ENCODE assay signal across 14 cellular contexts in genomic region chrX:47179221-47179927, GRCh38. TPM values are rescaled to one million over a fixed set of nuclear protein-coding genes. Genes with fewer than 3 reads are reported as not detected.
DNase-seq lines count a peak whose midpoint lies in the region; ATAC-seq, FAIRE-seq and TF ChIP-seq lines count a peak whose summit lies in the region.
"Had no signal": no experiment of that assay in that cellular context is flagged by ENCODE, and none has a peak within 500 bp of the region (broad histone marks: within the 10 kb centered on the region; RNA-seq: fewer than 3 reads in every experiment).

No MANE protein-coding gene starts in this region.

- H3K27me3 Mint-ChIP-seq in progenitor cell of endocrine pancreas = no peaks in the 10 kb centered on the region
- H3K27me3 Mint-ChIP-seq: activated B cell treated with CpG ODN at 0.5 μM for 24 hours had no signal

- no peaks in the 10 kb centered on the region for H3K9me3 ChIP-seq in pancreas
- H3K9me3 ChIP-seq in PC-9 (ENCODE audit: insufficient read depth, low read depth) = no peaks in the 10 kb centered on the region
- no peaks in the 10 kb centered on the region for H3K9me3 ChIP-seq in tibial nerve
- H3K9me3 ChIP-seq: BE2C had no signal

- CTCF ChIA-PET in PC-9 (lab: Charles Lee) = no interaction called here

- no peaks in the 10 kb centered on the region for H4K20me1 ChIP-seq in PC-9 (ENCODE audit: insufficient read depth)

- no peak overlapping the region for H3K27ac ChIP-seq in pancreas
- no peak overlapping the region for H3K27ac ChIP-seq in PC-9
- H3K27ac ChIP-seq in tibial nerve = no peak overlapping the region

- POLR2A ChIA-PET in PC-9 (lab: Charles Lee; ENCODE audit: unreplicated experiment) = no interaction called here

- no peak overlapping the region for H3K4me2 ChIP-seq in PC-9

- no peaks in the 10 kb centered on the region for H3K79me2 ChIP-seq in PC-9 (ENCODE audit: low read depth)

- H3K4me3 Mint-ChIP-seq in progenitor cell of endocrine pancreas (ENCODE audit: low read depth) = no peak overlapping the region
- H3K4me3 Mint-ChIP-seq: activated B cell treated with CpG ODN at 0.5 μM for 24 hours, H9 had no signal

- H3K9me3 Mint-ChIP-seq in progenitor cell of endocrine pancreas (ENCODE audit: low read depth) = peaks cover 12% of the 10 kb centered on the region
- H3K9me3 Mint-ChIP-seq: activated B cell treated with CpG ODN at 0.5 μM for 24 hours had no signal

- intact Hi-C loops in Right ventricle myocardium inferior (cut with DNase I) = no loop called here
- intact Hi-C loops in pancreas (cut with DNase I) = no loop called here
- intact Hi-C loops in PC-9 (cut with micrococcal nuclease; ENCODE audit: unreplicated experiment) = no loop called here

- no peak overlapping the region for H2AFZ ChIP-seq in PC-9

- ATAC-seq in Right ventricle myocardium inferior (peak; percentile 85), pancreas (peak in 3 of 4 donors; percentile 14 to 35 (median 14)), HG03571 (IDR thresholded peaks at IDR 0.05; ENCODE audit: unreplicated experiment) (no peak)
- ATAC-seq: K562 had no signal

- DNase-seq in C1 segment of cervical spinal cord (lab: John Stamatoyannopoulos, UW) (peak in 12 of 14 donors; percentile 1 to 77 (median 41)), astrocyte of the spinal cord (ENCODE audit: low read depth, low spot score) (peak; percentile 26), Right ventricle myocardium inferior (ENCODE audit: missing footprints) (no peak), pancreas (peak in 1 of 6 donors; percentile 54), progenitor cell of endocrine pancreas (ENCODE audit: low spot score, unreplicated experiment) (no peak), PC-9 (no peak), tibial nerve (ENCODE audit: low spot score in 2 of 2) (no peak)
- DNase-seq: activated B cell treated with CpG ODN at 0.5 μM for 24 hours, BE2C, GF-D8, H9, NCI-H2107 had no signal

- H3K4me1 Mint-ChIP-seq in progenitor cell of endocrine pancreas (ENCODE audit: low read depth) = no peaks in the 10 kb centered on the region
- H3K4me1 Mint-ChIP-seq: activated B cell treated with CpG ODN at 0.5 μM for 24 hours, H9 had no signal

- no peaks in the 10 kb centered on the region for H3F3A ChIP-seq in PC-9 (ENCODE audit: insufficient read depth, low read depth)

- H3K36me3 Mint-ChIP-seq in progenitor cell of endocrine pancreas (ENCODE audit: insufficient read depth) = peaks cover 14% of the 10 kb centered on the region

- no peaks in the 10 kb centered on the region for H3K9me2 ChIP-seq in PC-9 (ENCODE audit: insufficient read depth)

- TF ChIP-seq POLR2A in tibial nerve (IDR thresholded peaks at IDR 0.05) = no peak

- no peak overlapping the region for H3K27ac Mint-ChIP-seq in progenitor cell of endocrine pancreas
- H3K27ac Mint-ChIP-seq: activated B cell treated with CpG ODN at 0.5 μM for 24 hours had no signal

- H3K4me1 ChIP-seq in pancreas (no peaks in the 10 kb centered on the region), PC-9 (replicated peaks; ENCODE audit: insufficient read depth) (no peaks in the 10 kb centered on the region), tibial nerve (no peaks in the 10 kb centered on the region)
- H3K4me1 ChIP-seq: BE2C had no signal

- WGBS in pancreas, 2 donors = 76 to 79% methylated on average over 14 of the region's 14 CpGs
- 61 to 90% methylated on average over 5 to 14 of the region's 14 CpGs for whole genome bisulfite sequencing in tibial nerve, 2 donors

- no peak for TF ChIP-seq CTCF in astrocyte of the spinal cord (IDR thresholded peaks at IDR 0.05; ENCODE audit: low read depth, low read length)
- TF ChIP-seq CTCF in pancreas (IDR thresholded peaks at IDR 0.05) = no peak
- no peak for TF ChIP-seq CTCF in progenitor cell of endocrine pancreas (IDR thresholded peaks at IDR 0.05; ENCODE audit: unreplicated experiment)
- no peak for TF ChIP-seq CTCF in PC-9 (conservative IDR thresholded peaks at IDR 0.05)
- TF ChIP-seq CTCF in tibial nerve (IDR thresholded peaks at IDR 0.05) = no peak

- TF ChIP-seq EP300 in tibial nerve (IDR thresholded peaks at IDR 0.05) = no peak

- H3K27me3 ChIP-seq in pancreas = no peaks in the 10 kb centered on the region
- no peaks in the 10 kb centered on the region for H3K27me3 ChIP-seq in PC-9 (ENCODE audit: insufficient read depth, low read depth)
- H3K27me3 ChIP-seq in tibial nerve = peaks cover 0 to 14% of the 10 kb centered on the region in 2 donors
- H3K27me3 ChIP-seq: BE2C had no signal

- no TSS peak for BruUV-seq in PC-9 (replicated peaks; lab: Mats Ljungman, UMichigan)

- FAIRE-seq in pancreas (lab: Jason Lieb, UNC) = no peak
- FAIRE-seq: K562 had no signal

- H3K4me3 ChIP-seq in astrocyte of the spinal cord (ENCODE audit: low read depth, low read length) (no peak overlapping the region), pancreas (no peak overlapping the region), PC-9 (no peak overlapping the region), tibial nerve (no peak overlapping the region)
- H3K4me3 ChIP-seq: K562 had no signal

- H3K36me3 ChIP-seq in pancreas (peaks cover 0 to 6% (median 4%) of the 10 kb centered on the region in 3 donors), PC-9 (ENCODE audit: low read depth) (no peaks in the 10 kb centered on the region), tibial nerve (peaks cover 0 to 92% (median 0%) of the 10 kb centered on the region in 3 donors)

- in situ Hi-C loops in astrocyte of the spinal cord (cut with HindIII; ENCODE audit: low sequenced_read_pairs) = no loop called here

RNA-seq across cellular contexts. Expression of gene UBA1, which starts 14.3 kb away (rescaled TPM):
- total RNA-seq in Right ventricle myocardium inferior (93.5 TPM), pancreas (100 to 1,000 TPM in 1 of 6 donors, 10 to 100 TPM in 5; 49.0 to 117 (median 64.0) TPM), progenitor cell of endocrine pancreas (524 and 538 TPM in 2 replicates), PC-9 (2021) (121 and 126 TPM in 2 replicates), tibial nerve (100 to 1,000 TPM; 124 to 168 (median 144) TPM)
- 100 to 1,000 TPM in 1 of 2 donors, 10 to 100 TPM in 1; 62.2 to 101 TPM for polyA plus RNA-seq in pancreas

RNA-seq across cellular contexts. Expression of gene RBM10, which starts 34.4 kb away (rescaled TPM):
- 28.5 TPM for total RNA-seq in Right ventricle myocardium inferior
- 10 to 100 TPM; 13.3 to 24.9 (median 18.7) TPM for total RNA-seq in pancreas
- 10 to 100 TPM; 36.2 to 42.0 TPM for polyA plus RNA-seq in pancreas
- 62.5 and 68.2 TPM in 2 replicates for total RNA-seq in progenitor cell of endocrine pancreas
- total RNA-seq in PC-9 (2021) = 31.9 and 34.8 TPM in 2 replicates
- 10 to 100 TPM; 27.3 to 46.2 (median 33.7) TPM for total RNA-seq in tibial nerve

RNA-seq across cellular contexts. Expression of gene NDUFB11, which starts 34.9 kb away (rescaled TPM):
- total RNA-seq in Right ventricle myocardium inferior (212 TPM), pancreas (10 to 100 TPM; 33.7 to 49.3 (median 45.8) TPM), progenitor cell of endocrine pancreas (87.8 and 94.1 TPM in 2 replicates), PC-9 (2021) (58.2 and 61.9 TPM in 2 replicates), tibial nerve (10 to 100 TPM; 45.4 to 78.1 (median 60.5) TPM)
- 10 to 100 TPM; 41.5 to 51.4 TPM for polyA plus RNA-seq in pancreas

RNA-seq across cellular contexts. Expression of gene CDK16, which starts 39.1 kb away (rescaled TPM):
- total RNA-seq in Right ventricle myocardium inferior = 139 TPM
- total RNA-seq in pancreas = 10 to 100 TPM; 29.9 to 47.9 (median 34.5) TPM
- polyA plus RNA-seq in pancreas = 10 to 100 TPM; 42.6 to 46.2 TPM
- total RNA-seq in progenitor cell of endocrine pancreas = 236 and 253 TPM in 2 replicates
- total RNA-seq in PC-9 (2021) = 67.7 and 82.1 TPM in 2 replicates
- total RNA-seq in tibial nerve = 10 to 100 TPM; 64.9 to 94.2 (median 84.5) TPM

RNA-seq across cellular contexts. Expression of gene USP11, which starts 53.4 kb away (rescaled TPM):
- 31.5 TPM for total RNA-seq in Right ventricle myocardium inferior
- 10 to 100 TPM; 17.6 to 31.6 (median 22.5) TPM for total RNA-seq in pancreas
- polyA plus RNA-seq in pancreas = 10 to 100 TPM; 30.8 to 58.4 TPM
- 267 and 277 TPM in 2 replicates for total RNA-seq in progenitor cell of endocrine pancreas
- 25.3 and 30.9 TPM in 2 replicates for total RNA-seq in PC-9 (2021)
- total RNA-seq in tibial nerve = 10 to 100 TPM; 54.6 to 85.8 (median 63.9) TPM

Comparison
In these comparisons a context has a peak if more than half of its experiments do, and no peak if none do; other contexts are left out.
1. DNase-seq: peak in C1 segment of cervical spinal cord (12 of 14) and astrocyte of the spinal cord (single experiment); none in Right ventricle myocardium inferior (single experiment), progenitor cell of endocrine pancreas (single experiment), PC-9 (0 of 2) and tibial nerve (0 of 2).